8 cellular contexts compared by ENCODE assay signal in genomic region chr2:28621172-28622100, GRCh38.
DNase-seq lines count a peak whose midpoint lies in the region; ATAC-seq and TF ChIP-seq lines count a peak whose summit lies in the region.

No MANE protein-coding gene starts in this region.

- intact Hi-C loops in left lung (cut with DNase I), result no loop called here

- H3K4me1 ChIP-seq in left lung, result peaks cover 27 to 53% of the 10 kb centered on the region in 2 donors

- H3K36me3 ChIP-seq in left lung, result no peaks in the 10 kb centered on the region

- DNase-seq in ELF-1 (ENCODE audit: low read depth, low spot score), result peak; percentile 82
- peak; percentile 36 for DNase-seq in NCI-H2029 treated with DMSO at 0.1 percent for 48 hours (lab: John Stamatoyannopoulos, UW)
- peak in 1 of 2 donors; percentile 84 for DNase-seq in left lung
- DNase-seq in stimulated activated CD4-positive, alpha-beta T cell treated with anti-CD3 and anti-CD28 coated beads, Interleukin-2, amount 100 ng/mL, for 4 hours (ENCODE audit: low read depth), result peak; percentile 65
- DNase-seq in NCI-H82 treated with DMSO at 0.1 percent for 48 hours (lab: John Stamatoyannopoulos, UW; ENCODE audit: unreplicated experiment), result no peak

- peak; percentile 58 to 66 for ATAC-seq in activated CD4-positive, CD25-positive, alpha-beta regulatory T cell treated with anti-CD3 and anti-CD28 coated beads, Interleukin-2, amount 50 U/mL, for 24 hours
- ATAC-seq in left lung (peak; percentile 90), HG03378 (IDR thresholded peaks at IDR 0.05; ENCODE audit: unreplicated experiment) (no peak)

- no peak overlapping the region for H3K4me3 ChIP-seq in left lung

- peak overlapping the region; percentile 92 for H3K27ac ChIP-seq in cingulate gyrus (ENCODE audit: low read depth, low read length)
- H3K27ac ChIP-seq in left lung, result peak overlapping the region; percentile 85 to 96

- H3K9me3 ChIP-seq in left lung, result no peaks in the 10 kb centered on the region

- TF ChIP-seq CTCF in left lung (IDR thresholded peaks at IDR 0.05), result no peak

- H3K27me3 ChIP-seq in left lung, result no peaks in the 10 kb centered on the region
